9 cellular contexts compared by ENCODE assay signal in genomic region chr6:164791498-164791897, GRCh38.
"Had no signal": no experiment of that assay in that cellular context is flagged by ENCODE, and none has a peak within 500 bp of the region (broad histone marks: within the 10 kb centered on the region; RNA-seq: fewer than 3 reads in every experiment).

No MANE protein-coding gene starts in this region.

- H2AFZ ChIP-seq: GM23338 had no signal

- ATAC-seq: GM23338, HepG2 had no signal

- FAIRE-seq: H1, H54, HepG2, HTR-8/SVneo had no signal

- H3K4me3 ChIP-seq: GM23338 had no signal

- DNase-seq: H9, HCEC 1CT, KBM-7 had no signal

- H3K4me2 ChIP-seq: GM23338, KMS-11 had no signal

- H3K27ac ChIP-seq: KMS-11 had no signal

- H3K9ac ChIP-seq: KMS-11 had no signal
